Comparison of ENCODE assay signal across 31 cellular contexts in genomic region chr6:89251170-89251569, GRCh38. TPM values are rescaled to one million over a fixed set of nuclear protein-coding genes. Genes with fewer than 3 reads are reported as not detected.
A peak's percentile ranks its signal among the peaks of the same experiment; 100 is the strongest.
DNase-seq lines count a peak whose midpoint lies in the region; ATAC-seq and TF ChIP-seq lines count a peak whose summit lies in the region.
"Had no signal": no experiment of that assay in that cellular context is flagged by ENCODE, and none has a peak within 500 bp of the region (broad histone marks: within the 10 kb centered on the region; RNA-seq: fewer than 3 reads in every experiment).

No MANE protein-coding gene starts in this region.

- H3K4me1 ChIP-seq in RWPE2 (ENCODE audit: insufficient read depth, poor library complexity, severe bottlenecking) (no peaks in the 10 kb centered on the region), esophagus muscularis mucosa (no peaks in the 10 kb centered on the region), transverse colon (peaks cover 0 to 9% (median 1%) of the 10 kb centered on the region in 4 donors)
- H3K4me1 ChIP-seq: HAP-1 had no signal

- intact Hi-C loops in esophagus muscularis mucosa (cut with DNase I) (no loop called here), transverse colon (cut with DNase I; ENCODE audit: low total_unique reads) (no loop called here)

- H3K9me3 ChIP-seq in RWPE2 (ENCODE audit: severe bottlenecking) (no peaks in the 10 kb centered on the region), esophagus muscularis mucosa (no peaks in the 10 kb centered on the region), transverse colon (no peaks in the 10 kb centered on the region)
- H3K9me3 ChIP-seq: HAP-1, MG63 had no signal

- H3K36me3 ChIP-seq in RWPE2 (ENCODE audit: low read depth) (no peaks in the 10 kb centered on the region), esophagus muscularis mucosa (no peaks in the 10 kb centered on the region), transverse colon (no peaks in the 10 kb centered on the region)
- H3K36me3 ChIP-seq: HAP-1, MG63 had no signal

- no peak overlapping the region for H3K4me3 ChIP-seq in RWPE2 (ENCODE audit: severe bottlenecking)
- H3K4me3 ChIP-seq in coronary artery, result no peak overlapping the region
- H3K4me3 ChIP-seq in esophagus muscularis mucosa, result no peak overlapping the region
- H3K4me3 ChIP-seq in transverse colon, result no peak overlapping the region
- H3K4me3 ChIP-seq: HAP-1, MG63, SK-N-MC had no signal

- ATAC-seq in RWPE2 (ENCODE audit: low read depth), result peak; percentile 17; the same call in 1 of the 3 replicates
- ATAC-seq: Panc1 had no signal

- H3K27me3 ChIP-seq in RWPE2 (ENCODE audit: insufficient read depth, poor library complexity, severe bottlenecking), result no peaks in the 10 kb centered on the region
- no peaks in the 10 kb centered on the region for H3K27me3 ChIP-seq in esophagus muscularis mucosa
- no peaks in the 10 kb centered on the region for H3K27me3 ChIP-seq in transverse colon
- H3K27me3 ChIP-seq: MG63 had no signal

- in situ Hi-C loops in transverse colon (cut with MboI; ENCODE audit: low pct_ligation_motif_present in 1 of 4, low pct_unique_long_range_greater_than_20kb in 1 of 4, low sequenced_read_pairs in 3 of 4), result no loop called here

- no peak for TF ChIP-seq EP300 in esophagus muscularis mucosa (IDR thresholded peaks at IDR 0.05)
- TF ChIP-seq EP300 in transverse colon (IDR thresholded peaks at IDR 0.05; ENCODE audit: low read depth), result no peak

- no peak overlapping the region for H3K27ac ChIP-seq in RWPE2 (ENCODE audit: poor library complexity, severe bottlenecking)
- no peak overlapping the region for H3K27ac ChIP-seq in coronary artery
- no peak overlapping the region for H3K27ac ChIP-seq in esophagus muscularis mucosa (replicated peaks in 1 of 4)
- no peak overlapping the region for H3K27ac ChIP-seq in transverse colon
- H3K27ac ChIP-seq: C4-2B, RWPE1, SK-N-MC had no signal

- DNase-seq in RWPE2 (ENCODE audit: low spot score) (no peak), coronary artery (ENCODE audit: low spot score) (peak; percentile 41), esophagus muscularis mucosa (ENCODE audit: extremely low spot score) (peak; percentile 39), lung microvascular endothelial cell (ENCODE audit: low read depth in 2 of 2) (peak; percentile 56 to 73), MV-4-11 (lab: John Stamatoyannopoulos, UW) (no peak), NCI-H510A (lab: John Stamatoyannopoulos, UW) (no peak), transverse colon (no peak), medulla oblongata (ENCODE audit: extremely low spot score) (no peak)
- DNase-seq: CD8-positive, alpha-beta memory T cell; DMS 273 treated with DMSO at 0.1 percent for 48 hours; DMS79; EL; GDM1; GOT3; HFFc6; IMR-90; KG1; MG63; NCI-H1417 treated with DMSO at 0.1 percent for 48 hours; NCI-H187; NCI-H2081 treated with DMSO at 0.1 percent for 48 hours; NCI-H2171; NCI-H345; NCI-H524 treated with DMSO at 0.1 percent for 48 hours; SIG-M5 had no signal

- TF ChIP-seq CTCF in RWPE2 (IDR thresholded peaks at IDR 0.05; ENCODE audit: poor library complexity, severe bottlenecking) (no peak), coronary artery (IDR thresholded peaks at IDR 0.05) (no peak), esophagus muscularis mucosa (IDR thresholded peaks at IDR 0.05) (no peak), transverse colon (IDR thresholded peaks at IDR 0.05) (no peak)

- TF ChIP-seq POLR2A in esophagus muscularis mucosa (IDR thresholded peaks at IDR 0.05; ENCODE audit: low read depth) (no peak), transverse colon (IDR thresholded peaks at IDR 0.05) (no peak)

- 100% methylated on average over 2 of the region's 2 CpGs for WGBS in esophagus muscularis mucosa
- WGBS in transverse colon (ENCODE audit: low coverage in 1 of 2), 2 donors, result 86 to 93% methylated on average over 2 of the region's 2 CpGs

RNA-seq across cellular contexts. Expression of gene GABRR1, which starts 34.0 kb away (rescaled TPM):
- total RNA-seq in esophagus muscularis mucosa, result under 1 TPM in 1 of 4 donors, not detected in 3; 0.13 TPM
- not detected in 2 replicates for total RNA-seq in lung microvascular endothelial cell
- total RNA-seq in transverse colon, result under 1 TPM in 1 of 4 donors, not detected in 3; 0.14 TPM
- total RNA-seq: B cell; CD8-positive, alpha-beta memory T cell; HFFc6; IMR-90 had no signal

Comparison
In these comparisons a context has a peak if more than half of its experiments do, and no peak if none do; other contexts are left out.
1. DNase-seq: peak in coronary artery (single experiment), esophagus muscularis mucosa (single experiment) and lung microvascular endothelial cell (2 of 2); none in RWPE2 (single experiment), MV-4-11 (single experiment), NCI-H510A (single experiment), transverse colon (single experiment) and medulla oblongata (single experiment).